In the genomic region with DNA sequence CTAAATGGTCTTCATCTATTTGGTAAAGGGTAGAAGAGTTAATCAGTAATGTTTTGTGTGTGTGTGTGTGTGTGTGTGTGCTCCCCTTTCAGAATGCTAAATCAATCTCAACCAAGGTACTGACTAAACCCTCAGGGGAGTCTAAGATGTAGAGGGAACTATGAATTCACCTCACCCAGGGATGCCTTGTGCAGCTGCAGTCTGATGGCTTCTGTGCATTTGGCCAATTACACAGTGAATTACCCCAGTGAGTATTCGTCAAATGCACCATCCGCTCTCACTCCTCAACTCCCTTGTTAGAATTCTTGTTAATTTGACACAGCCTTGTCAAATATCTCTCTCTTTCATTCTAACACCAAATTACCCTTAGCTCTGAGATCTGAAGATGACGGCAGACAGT, we compare ENCODE assay signal across 16 cellular contexts.
DNase-seq lines count a peak whose midpoint lies in the region; ATAC-seq and FAIRE-seq lines count a peak whose summit lies in the region.
"Had no signal": no experiment of that assay in that cellular context is flagged by ENCODE, and none has a peak within 500 bp of the region (broad histone marks: within the 10 kb centered on the region; RNA-seq: fewer than 3 reads in every experiment).

No MANE protein-coding gene starts in this region.

- FAIRE-seq in GM18507 (lab: Jason Lieb, UNC) (no peak), HTR-8/SVneo (lab: Jason Lieb, UNC) (no peak)

- DNase-seq in GM18507 (ENCODE audit: extremely low spot score, insufficient read length, low read depth) (peak; percentile 1), cerebellum (ENCODE audit: low spot score) (peak; percentile 19), superior temporal gyrus (ENCODE audit: extremely low spot score) (no peak), HTR-8/SVneo (ENCODE audit: insufficient read length, low spot score) (no peak)
- no peak for DNase-seq in activated CD8-positive, alpha-beta memory T cell treated with anti-CD3 and anti-CD28 coated beads, Interleukin-2, amount 50 U/mL, for 48 hours
- DNase-seq: activated CD4-positive, alpha-beta T cell treated with anti-CD3 and anti-CD28 coated beads for 4 hours; activated T-cell treated with anti-CD3 and anti-CD28 coated beads, Interleukin-2, amount 50 U/mL, for 1 hour; Calu3; HFFc6; NCI-H187 treated with DMSO at 0.1 percent for 48 hours; RPMI8226; T-helper 2 cell; testis had no signal

- peak; percentile 34 for ATAC-seq in GM21447 (IDR thresholded peaks at IDR 0.05; ENCODE audit: unreplicated experiment)
- peak; percentile 62 for ATAC-seq in HG03097 (IDR thresholded peaks at IDR 0.05; ENCODE audit: low FRiP score, unreplicated experiment)
- no peak for ATAC-seq in HG02763 (IDR thresholded peaks at IDR 0.05; ENCODE audit: unreplicated experiment)

Comparison
In these comparisons a context has a peak if more than half of its experiments do, and no peak if none do; other contexts are left out.
1. DNase-seq: peak in GM18507 (single experiment) and cerebellum (single experiment); none in superior temporal gyrus (single experiment), activated CD8-positive, alpha-beta memory T cell treated with anti-CD3 and anti-CD28 coated beads, Interleukin-2, amount 50 U/mL, for 48 hours (single experiment) and HTR-8/SVneo (single experiment).